ENCODE assay signal across 18 cellular contexts in the genomic region with DNA sequence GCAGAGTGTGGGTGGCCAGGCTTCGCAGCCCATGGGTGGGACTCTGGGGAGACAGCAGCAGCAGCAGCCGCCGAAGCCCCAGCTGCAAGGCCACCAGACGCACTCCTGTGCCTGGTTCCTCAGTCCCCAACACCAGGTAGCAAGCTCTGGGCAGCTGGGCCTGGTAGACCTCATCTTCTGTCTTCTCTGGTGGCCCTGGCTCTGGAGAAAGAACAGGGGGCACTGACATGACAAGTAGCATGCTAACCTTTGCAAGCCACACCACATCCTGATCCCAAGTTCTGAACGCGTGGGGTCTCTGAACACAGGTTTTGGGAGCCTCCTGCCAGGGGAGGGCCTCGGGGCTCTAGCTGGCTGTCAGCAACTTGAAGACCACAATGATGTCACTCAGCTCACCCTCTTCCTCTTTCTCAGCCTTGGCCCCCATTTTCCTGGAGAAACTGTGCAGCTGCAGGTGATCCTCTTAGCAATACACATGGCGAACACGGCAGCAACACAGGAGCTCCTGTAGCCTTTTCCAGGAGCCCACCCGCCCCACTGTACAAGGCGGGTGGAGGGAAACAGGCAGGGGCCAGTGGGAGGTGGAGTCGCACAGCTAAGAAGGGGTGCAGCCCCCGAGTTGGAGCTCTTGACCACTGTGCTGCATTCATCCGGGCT. TPM values are rescaled to one million over a fixed set of nuclear protein-coding genes. Genes with fewer than 3 reads are reported as not detected.
A peak's percentile ranks its signal among the peaks of the same experiment; 100 is the strongest.
DNase-seq lines count a peak whose midpoint lies in the region; ATAC-seq and TF ChIP-seq lines count a peak whose summit lies in the region.
"Had no signal": no experiment of that assay in that cellular context is flagged by ENCODE, and none has a peak within 500 bp of the region (broad histone marks: within the 10 kb centered on the region; RNA-seq: fewer than 3 reads in every experiment).

No MANE protein-coding gene starts in this region.

- peaks cover 11% of the 10 kb centered on the region for H3K4me1 ChIP-seq in psoas muscle
- H3K4me1 ChIP-seq in PC-9 (replicated peaks; ENCODE audit: insufficient read depth): peaks cover 7% of the 10 kb centered on the region

- no peak overlapping the region for H3K4me3 Mint-ChIP-seq in activated CD8-positive, alpha-beta memory T cell treated with anti-CD3 and anti-CD28 coated beads, Interleukin-2, amount 10 ng/mL, durations not matched to agents 7 days and 5 days
- no peak overlapping the region for H3K4me3 Mint-ChIP-seq in activated T-helper 1 cell treated with anti-CD3 and anti-CD28 coated beads, Interleukin-12 subunit alpha, Interleukin-12 subunit beta, Interleukin-2, Interleukin-4 antibody, amounts not matched to agents 30 ng/mL and 10 ng/mL and 1 ng/mL, durations not matched to agents 14 hours and 24 hours and 36 hours

- H3K36me3 Mint-ChIP-seq in activated CD8-positive, alpha-beta memory T cell treated with anti-CD3 and anti-CD28 coated beads, Interleukin-2, amount 10 ng/mL, durations not matched to agents 7 days and 5 days: peaks cover 18% of the 10 kb centered on the region
- peaks cover 19% of the 10 kb centered on the region for H3K36me3 Mint-ChIP-seq in activated T-helper 1 cell treated with anti-CD3 and anti-CD28 coated beads, Interleukin-12 subunit alpha, Interleukin-12 subunit beta, Interleukin-2, Interleukin-4 antibody, amounts not matched to agents 30 ng/mL and 10 ng/mL and 1 ng/mL, durations not matched to agents 14 hours and 24 hours and 36 hours (ENCODE audit: low read depth)

- H3K4me2 ChIP-seq in PC-9: no peak overlapping the region
- H3K4me2 ChIP-seq: smooth muscle cell had no signal

- WGBS in psoas muscle, 3 donors: 82 to 91% (median 86%) methylated on average over 14 of the region's 14 CpGs

- H4K20me1 ChIP-seq in PC-9 (ENCODE audit: insufficient read depth): peaks cover 6% of the 10 kb centered on the region; the same call in 1 of the 2 replicates

- H3K4me3 ChIP-seq in psoas muscle (no peak overlapping the region), PC-9 (no peak overlapping the region)
- H3K4me3 ChIP-seq: gastrocnemius medialis, smooth muscle cell, upper lobe of left lung had no signal

- peak overlapping the region; percentile 90 for H3K27ac Mint-ChIP-seq in activated CD8-positive, alpha-beta memory T cell treated with anti-CD3 and anti-CD28 coated beads, Interleukin-2, amount 10 ng/mL, durations not matched to agents 7 days and 5 days
- H3K27ac Mint-ChIP-seq in activated T-helper 1 cell treated with anti-CD3 and anti-CD28 coated beads, Interleukin-12 subunit alpha, Interleukin-12 subunit beta, Interleukin-2, Interleukin-4 antibody, amounts not matched to agents 30 ng/mL and 10 ng/mL and 1 ng/mL, durations not matched to agents 14 hours and 24 hours and 36 hours: peak overlapping the region; percentile 70

- H3K27ac ChIP-seq in psoas muscle (peak overlapping the region; percentile 9), PC-9 (no peak overlapping the region)

- peaks cover 37% of the 10 kb centered on the region for H3K4me1 Mint-ChIP-seq in activated CD8-positive, alpha-beta memory T cell treated with anti-CD3 and anti-CD28 coated beads, Interleukin-2, amount 10 ng/mL, durations not matched to agents 7 days and 5 days
- peaks cover 28% of the 10 kb centered on the region for H3K4me1 Mint-ChIP-seq in activated T-helper 1 cell treated with anti-CD3 and anti-CD28 coated beads, Interleukin-12 subunit alpha, Interleukin-12 subunit beta, Interleukin-2, Interleukin-4 antibody, amounts not matched to agents 30 ng/mL and 10 ng/mL and 1 ng/mL, durations not matched to agents 14 hours and 24 hours and 36 hours (ENCODE audit: low read depth)

- H3F3A ChIP-seq in PC-9 (ENCODE audit: insufficient read depth, low read depth): peaks cover 42% of the 10 kb centered on the region; the same call in 1 of the 2 replicates

- no peaks in the 10 kb centered on the region for H3K79me2 ChIP-seq in PC-9 (ENCODE audit: low read depth)

- H3K27me3 Mint-ChIP-seq in activated CD8-positive, alpha-beta memory T cell treated with anti-CD3 and anti-CD28 coated beads, Interleukin-2, amount 10 ng/mL, durations not matched to agents 7 days and 5 days: no peaks in the 10 kb centered on the region
- H3K27me3 Mint-ChIP-seq in activated T-helper 1 cell treated with anti-CD3 and anti-CD28 coated beads, Interleukin-12 subunit alpha, Interleukin-12 subunit beta, Interleukin-2, Interleukin-4 antibody, amounts not matched to agents 30 ng/mL and 10 ng/mL and 1 ng/mL, durations not matched to agents 14 hours and 24 hours and 36 hours (ENCODE audit: insufficient read depth): no peaks in the 10 kb centered on the region

- ATAC-seq in activated CD8-positive, alpha-beta memory T cell treated with anti-CD3 and anti-CD28 coated beads, Interleukin-2, amount 10 ng/mL, durations not matched to agents 7 days and 5 days: peak; percentile 20
- no peak for ATAC-seq in psoas muscle
- ATAC-seq in GM19397 (IDR thresholded peaks at IDR 0.05; ENCODE audit: unreplicated experiment): no peak
- ATAC-seq in HG02884 (IDR thresholded peaks at IDR 0.05; ENCODE audit: unreplicated experiment): no peak
- ATAC-seq: gastrocnemius medialis had no signal

- no peaks in the 10 kb centered on the region for H3K9me3 Mint-ChIP-seq in activated CD8-positive, alpha-beta memory T cell treated with anti-CD3 and anti-CD28 coated beads, Interleukin-2, amount 10 ng/mL, durations not matched to agents 7 days and 5 days (ENCODE audit: low read depth)
- no peaks in the 10 kb centered on the region for H3K9me3 Mint-ChIP-seq in activated T-helper 1 cell treated with anti-CD3 and anti-CD28 coated beads, Interleukin-12 subunit alpha, Interleukin-12 subunit beta, Interleukin-2, Interleukin-4 antibody, amounts not matched to agents 30 ng/mL and 10 ng/mL and 1 ng/mL, durations not matched to agents 14 hours and 24 hours and 36 hours

- TF ChIP-seq CTCF in psoas muscle (IDR thresholded peaks at IDR 0.05) (no peak), PC-9 (conservative IDR thresholded peaks at IDR 0.05) (no peak)

- H3K9me2 ChIP-seq in PC-9 (ENCODE audit: insufficient read depth): no peaks in the 10 kb centered on the region

- H3K9me3 ChIP-seq in psoas muscle (no peaks in the 10 kb centered on the region), PC-9 (ENCODE audit: insufficient read depth, low read depth) (no peaks in the 10 kb centered on the region)
- H3K9me3 ChIP-seq: gastrocnemius medialis, upper lobe of left lung had no signal

- H3K27me3 ChIP-seq in psoas muscle (ENCODE audit: insufficient read depth in 3 of 3, low read length in 2 of 3) (no peaks in the 10 kb centered on the region), PC-9 (ENCODE audit: insufficient read depth, low read depth) (no peaks in the 10 kb centered on the region)
- H3K27me3 ChIP-seq: gastrocnemius medialis, upper lobe of left lung had no signal

- POLR2A ChIA-PET in PC-9 (lab: Charles Lee; ENCODE audit: unreplicated experiment): no interaction called here

- BruUV-seq in PC-9 (replicated peaks; lab: Mats Ljungman, UMichigan): no TSS peak

- H3K36me3 ChIP-seq in psoas muscle (ENCODE audit: insufficient read depth in 1 of 2, low read depth in 1 of 2) (peaks cover 0 to 47% of the 10 kb centered on the region in 2 donors), PC-9 (ENCODE audit: low read depth) (no peaks in the 10 kb centered on the region)

- no peak overlapping the region for H2AFZ ChIP-seq in PC-9

- intact Hi-C loops in activated T-helper 1 cell treated with anti-CD3 and anti-CD28 coated beads, Interleukin-12 subunit alpha, Interleukin-12 subunit beta, Interleukin-2, Interleukin-4 antibody, amounts not matched to agents 30 ng/mL and 10 ng/mL and 1 ng/mL, durations not matched to agents 14 hours and 24 hours and 36 hours (cut with micrococcal nuclease): no loop called here
- intact Hi-C loops in psoas muscle (cut with DNase I): loop anchor here in 1 of 2 donors (5.0 to 10.0 kb wide), 3 partner anchors 40 to 123 kb away; a partner anchor contains a TSS
- intact Hi-C loops in PC-9 (cut with micrococcal nuclease; ENCODE audit: unreplicated experiment): no loop called here

- DNase-seq in activated CD8-positive, alpha-beta memory T cell treated with anti-CD3 and anti-CD28 coated beads, Interleukin-2, amount 10 ng/mL, durations not matched to agents 7 days and 5 days: no peak
- DNase-seq in activated CD8-positive, alpha-beta memory T cell treated with anti-CD3 and anti-CD28 coated beads, Interleukin-2, amount 50 U/mL, for 48 hours: no peak
- peak; percentile 58 for DNase-seq in NOMO-1 treated with DMSO at 0.1 percent for 48 hours (lab: John Stamatoyannopoulos, UW; ENCODE audit: unreplicated experiment)
- DNase-seq in activated T-helper 1 cell treated with anti-CD3 and anti-CD28 coated beads, Interleukin-12 subunit alpha, Interleukin-12 subunit beta, Interleukin-2, Interleukin-4 antibody, amounts not matched to agents 30 ng/mL and 10 ng/mL and 1 ng/mL, durations not matched to agents 14 hours and 24 hours and 36 hours (ENCODE audit: low spot score): no peak
- no peak for DNase-seq in psoas muscle
- no peak for DNase-seq in PC-9
- DNase-seq: aorta; effector CD4-positive, alpha-beta T cell; gastrocnemius medialis; MM.1S; NCI-H510A; SW 1271; upper lobe of left lung had no signal

- CTCF ChIA-PET in activated CD8-positive, alpha-beta memory T cell treated with anti-CD3 and anti-CD28 coated beads, Interleukin-2, amount 10 ng/mL, durations not matched to agents 7 days and 5 days (lab: Charles Lee): interaction anchor here (1.0 kb wide), 1 partner anchor 90 kb away, joined by 5 read pairs; no protein-coding TSS in a partner anchor
- CTCF ChIA-PET in PC-9 (lab: Charles Lee): interaction anchor here (0.6 kb wide), 1 partner anchor 47 kb away, joined by 4 read pairs; no protein-coding TSS in a partner anchor

RNA-seq across cellular contexts. Expression of a gene that starts 5.8 kb away (rescaled TPM):
- total RNA-seq in activated CD8-positive, alpha-beta memory T cell treated with anti-CD3 and anti-CD28 coated beads, Interleukin-2, amount 10 ng/mL, durations not matched to agents 7 days and 5 days: 10 to 100 TPM; 20.1 to 23.0 TPM
- 14.0 and 18.8 TPM in 2 replicates for total RNA-seq in activated T-helper 1 cell treated with anti-CD3 and anti-CD28 coated beads, Interleukin-12 subunit alpha, Interleukin-12 subunit beta, Interleukin-2, Interleukin-4 antibody, amounts not matched to agents 30 ng/mL and 10 ng/mL and 1 ng/mL, durations not matched to agents 14 hours and 24 hours and 36 hours
- total RNA-seq in psoas muscle (10 to 100 TPM; 20.9 to 33.7 (median 25.2) TPM), PC-9 (2021) (50.0 and 60.4 TPM in 2 replicates)
- 10 to 100 TPM; 15.9 to 38.8 (median 28.6) TPM for polyA plus RNA-seq in psoas muscle

RNA-seq across cellular contexts. Expression of a gene that starts 10.8 kb away (rescaled TPM):
- total RNA-seq in activated CD8-positive, alpha-beta memory T cell treated with anti-CD3 and anti-CD28 coated beads, Interleukin-2, amount 10 ng/mL, durations not matched to agents 7 days and 5 days: 10 to 100 TPM; 57.5 to 70.5 TPM
- total RNA-seq in activated T-helper 1 cell treated with anti-CD3 and anti-CD28 coated beads, Interleukin-12 subunit alpha, Interleukin-12 subunit beta, Interleukin-2, Interleukin-4 antibody, amounts not matched to agents 30 ng/mL and 10 ng/mL and 1 ng/mL, durations not matched to agents 14 hours and 24 hours and 36 hours: 54.2 and 54.5 TPM in 2 replicates
- total RNA-seq in psoas muscle: 10 to 100 TPM; 43.0 to 97.8 (median 69.7) TPM
- 100 to 1,000 TPM in 1 of 3 donors, 10 to 100 TPM in 2; 24.5 to 125 (median 92.5) TPM for polyA plus RNA-seq in psoas muscle
- total RNA-seq in PC-9 (2021): 92.2 and 99.6 TPM in 2 replicates

RNA-seq across cellular contexts. Expression of a gene that starts 40.5 kb away (rescaled TPM):
- total RNA-seq in activated CD8-positive, alpha-beta memory T cell treated with anti-CD3 and anti-CD28 coated beads, Interleukin-2, amount 10 ng/mL, durations not matched to agents 7 days and 5 days: 100 to 1,000 TPM in 1 of 2 experiments, 10 to 100 TPM in 1; 85.3 to 102 TPM
- 61.1 and 63.6 TPM in 2 replicates for total RNA-seq in activated T-helper 1 cell treated with anti-CD3 and anti-CD28 coated beads, Interleukin-12 subunit alpha, Interleukin-12 subunit beta, Interleukin-2, Interleukin-4 antibody, amounts not matched to agents 30 ng/mL and 10 ng/mL and 1 ng/mL, durations not matched to agents 14 hours and 24 hours and 36 hours
- 100 to 1,000 TPM in 1 of 4 donors, 10 to 100 TPM in 3; 79.1 to 102 (median 84.3) TPM for total RNA-seq in psoas muscle
- 10 to 100 TPM; 58.2 to 81.7 (median 69.6) TPM for polyA plus RNA-seq in psoas muscle
- 91.8 and 95.1 TPM in 2 replicates for total RNA-seq in PC-9 (2021)

RNA-seq across cellular contexts. Expression of a gene that starts 43.7 kb away (rescaled TPM):
- 10 to 100 TPM; 78.2 to 79.4 TPM for total RNA-seq in activated CD8-positive, alpha-beta memory T cell treated with anti-CD3 and anti-CD28 coated beads, Interleukin-2, amount 10 ng/mL, durations not matched to agents 7 days and 5 days
- total RNA-seq in activated T-helper 1 cell treated with anti-CD3 and anti-CD28 coated beads, Interleukin-12 subunit alpha, Interleukin-12 subunit beta, Interleukin-2, Interleukin-4 antibody, amounts not matched to agents 30 ng/mL and 10 ng/mL and 1 ng/mL, durations not matched to agents 14 hours and 24 hours and 36 hours: 107 and 113 TPM in 2 replicates
- total RNA-seq in psoas muscle (100 to 1,000 TPM in 3 of 4 donors, 10 to 100 TPM in 1; 93.2 to 189 (median 151) TPM), PC-9 (2021) (151 and 155 TPM in 2 replicates)
- polyA plus RNA-seq in psoas muscle: 100 to 1,000 TPM in 2 of 3 donors, 10 to 100 TPM in 1; 72.1 to 122 (median 106) TPM

RNA-seq across cellular contexts. Expression of a gene that starts 44.2 kb away (rescaled TPM):
- 1 to 10 TPM in 1 of 2 experiments, under 1 TPM in 1; 0.47 to 1.3 TPM for total RNA-seq in activated CD8-positive, alpha-beta memory T cell treated with anti-CD3 and anti-CD28 coated beads, Interleukin-2, amount 10 ng/mL, durations not matched to agents 7 days and 5 days
- 1.3 and 2.0 TPM in 2 replicates for total RNA-seq in activated T-helper 1 cell treated with anti-CD3 and anti-CD28 coated beads, Interleukin-12 subunit alpha, Interleukin-12 subunit beta, Interleukin-2, Interleukin-4 antibody, amounts not matched to agents 30 ng/mL and 10 ng/mL and 1 ng/mL, durations not matched to agents 14 hours and 24 hours and 36 hours
- total RNA-seq in psoas muscle: under 1 TPM in 1 of 4 donors, not detected in 3; 0.24 TPM
- under 1 TPM; 0.18 to 0.27 (median 0.18) TPM for polyA plus RNA-seq in psoas muscle
- not detected in 2 replicates for total RNA-seq in PC-9 (2021)
- total RNA-seq: smooth muscle cell had no signal
- polyA plus RNA-seq: AG04450, neural cell, smooth muscle cell had no signal
